In genomic region chr5:91332267-91333044, GRCh38 we compare ENCODE assay signal across 1 cellular context.
TF ChIP-seq lines count a peak whose summit lies in the region.

No MANE protein-coding gene starts in this region.

TF ChIP-seq in K562, 482 proteins besides CTCF, POLR2A, EP300 and RAD21 (continued from another document and continues in another):
- TF ChIP-seq PKNOX1 (IDR thresholded peaks at IDR 0.05) (peak; percentile 93), TSC22D4 (tag; IDR thresholded peaks at IDR 0.05) (no peak), HCFC1 (IDR thresholded peaks at IDR 0.05; ENCODE audit: low read depth, low read length) (0 out of 2 replicates have a peak, but pooled peaks have one; percentile 12), MXI1 (IDR thresholded peaks at IDR 0.05; ENCODE audit: low read depth, low read length) (peak; percentile 32; the same call in 1 of the 2 replicates), ARNT (IDR thresholded peaks at IDR 0.05) (peak in 1 of 2 experiments; percentile 22; a peak in 1 of 4 replicates), TOE1 (IDR thresholded peaks at IDR 0.05; ENCODE audit: borderline replicate concordance) (0 out of 2 replicates have a peak, but pooled peaks have one; percentile 39), TOE1 (CRISPR knock-in tag; IDR thresholded peaks at IDR 0.05; ENCODE audit: borderline replicate concordance, low read depth) (no peak), NR4A1 (CRISPR knock-in tag; IDR thresholded peaks at IDR 0.05) (no peak), NR4A1 (tag; IDR thresholded peaks at IDR 0.05) (no peak), L3MBTL2 (IDR thresholded peaks at IDR 0.05) (peak; percentile 95), ZNF12 (CRISPR knock-in tag; IDR thresholded peaks at IDR 0.05) (no peak), TEAD4 (IDR thresholded peaks at IDR 0.05; ENCODE audit: low read length) (peak; percentile 51; the same call in 1 of the 2 replicates), TEAD4 (CRISPR knock-in tag; IDR thresholded peaks at IDR 0.05; ENCODE audit: borderline replicate concordance) (no peak), XRCC5 (IDR thresholded peaks at IDR 0.05; ENCODE audit: low read depth, low read length) (no peak), MAZ (CRISPR knock-in tag; conservative IDR thresholded peaks at IDR 0.05 in 1 of 2, IDR thresholded peaks at IDR 0.05 in 1 of 2) (0 out of 4 replicates have a peak, but pooled peaks of 1 of the 2 experiments have one; percentile 12), RCOR1 (IDR thresholded peaks at IDR 0.05; ENCODE audit: borderline replicate concordance in 1 of 2, low read depth in 2 of 2, low read length in 2 of 2) (peak; percentile 9 to 82; a peak in 1 of 4 replicates), HDAC8 (tag; IDR thresholded peaks at IDR 0.05) (no peak), MGA (IDR thresholded peaks at IDR 0.05) (peak; percentile 94), ZNF280B (CRISPR knock-in tag; IDR thresholded peaks at IDR 0.05) (no peak), SIX5 (IDR thresholded peaks at IDR 0.05; ENCODE audit: borderline replicate concordance in 1 of 2, insufficient read depth in 1 of 2, low read depth in 1 of 2, low read length in 2 of 2) (no peak), NR2C1 (IDR thresholded peaks at IDR 0.05) (no peak), NR2C1 (tag; IDR thresholded peaks at IDR 0.05) (0 out of 2 replicates have a peak, but pooled peaks have one; percentile 32), C11orf30 (IDR thresholded peaks at IDR 0.05; ENCODE audit: low read depth) (peak; percentile 67; the same call in 1 of the 2 replicates), HOMEZ (CRISPR knock-in tag; IDR thresholded peaks at IDR 0.05) (no peak), TAF9B (IDR thresholded peaks at IDR 0.05; ENCODE audit: partially characterized antibody) (no peak), GTF2B (IDR thresholded peaks at IDR 0.05; ENCODE audit: extremely low read depth, insufficient read length) (no peak), MEIS2 (IDR thresholded peaks at IDR 0.05; ENCODE audit: partially characterized antibody) (peak; percentile 74), RAD51 (IDR thresholded peaks at IDR 0.05; ENCODE audit: borderline replicate concordance, low read depth) (peak; percentile 91), RBM22 (IDR thresholded peaks at IDR 0.05; ENCODE audit: low read depth, low read length, poor library complexity, severe bottlenecking) (no peak), ETS2 (tag; IDR thresholded peaks at IDR 0.05; ENCODE audit: borderline replicate concordance, poor library complexity, severe bottlenecking) (no peak), ZNF589 (CRISPR knock-in tag; IDR thresholded peaks at IDR 0.05; ENCODE audit: low read depth) (0 out of 2 replicates have a peak, but pooled peaks have one; percentile 64), NR2C2 (CRISPR knock-in tag; IDR thresholded peaks at IDR 0.05) (no peak), NR2C2 (tag; IDR thresholded peaks at IDR 0.05) (peak; percentile 50; the same call in 1 of the 2 replicates)
- TF ChIP-seq, protein P1, sequence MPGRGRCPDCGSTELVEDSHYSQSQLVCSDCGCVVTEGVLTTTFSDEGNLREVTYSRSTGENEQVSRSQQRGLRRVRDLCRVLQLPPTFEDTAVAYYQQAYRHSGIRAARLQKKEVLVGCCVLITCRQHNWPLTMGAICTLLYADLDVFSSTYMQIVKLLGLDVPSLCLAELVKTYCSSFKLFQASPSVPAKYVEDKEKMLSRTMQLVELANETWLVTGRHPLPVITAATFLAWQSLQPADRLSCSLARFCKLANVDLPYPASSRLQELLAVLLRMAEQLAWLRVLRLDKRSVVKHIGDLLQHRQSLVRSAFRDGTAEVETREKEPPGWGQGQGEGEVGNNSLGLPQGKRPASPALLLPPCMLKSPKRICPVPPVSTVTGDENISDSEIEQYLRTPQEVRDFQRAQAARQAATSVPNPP (IDR thresholded peaks at IDR 0.05; ENCODE audit: borderline replicate concordance, insufficient read depth, insufficient read length): no peak
- TF ChIP-seq, protein P2, sequence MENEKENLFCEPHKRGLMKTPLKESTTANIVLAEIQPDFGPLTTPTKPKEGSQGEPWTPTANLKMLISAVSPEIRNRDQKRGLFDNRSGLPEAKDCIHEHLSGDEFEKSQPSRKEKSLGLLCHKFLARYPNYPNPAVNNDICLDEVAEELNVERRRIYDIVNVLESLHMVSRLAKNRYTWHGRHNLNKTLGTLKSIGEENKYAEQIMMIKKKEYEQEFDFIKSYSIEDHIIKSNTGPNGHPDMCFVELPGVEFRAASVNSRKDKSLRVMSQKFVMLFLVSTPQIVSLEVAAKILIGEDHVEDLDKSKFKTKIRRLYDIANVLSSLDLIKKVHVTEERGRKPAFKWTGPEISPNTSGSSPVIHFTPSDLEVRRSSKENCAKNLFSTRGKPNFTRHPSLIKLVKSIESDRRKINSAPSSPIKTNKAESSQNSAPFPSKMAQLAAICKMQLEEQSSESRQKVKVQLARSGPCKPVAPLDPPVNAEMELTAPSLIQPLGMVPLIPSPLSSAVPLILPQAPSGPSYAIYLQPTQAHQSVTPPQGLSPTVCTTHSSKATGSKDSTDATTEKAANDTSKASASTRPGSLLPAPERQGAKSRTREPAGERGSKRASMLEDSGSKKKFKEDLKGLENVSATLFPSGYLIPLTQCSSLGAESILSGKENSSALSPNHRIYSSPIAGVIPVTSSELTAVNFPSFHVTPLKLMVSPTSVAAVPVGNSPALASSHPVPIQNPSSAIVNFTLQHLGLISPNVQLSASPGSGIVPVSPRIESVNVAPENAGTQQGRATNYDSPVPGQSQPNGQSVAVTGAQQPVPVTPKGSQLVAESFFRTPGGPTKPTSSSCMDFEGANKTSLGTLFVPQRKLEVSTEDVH (IDR thresholded peaks at IDR 0.05; ENCODE audit: low read depth, partially characterized antibody): no peak
- TF ChIP-seq, protein P3, sequence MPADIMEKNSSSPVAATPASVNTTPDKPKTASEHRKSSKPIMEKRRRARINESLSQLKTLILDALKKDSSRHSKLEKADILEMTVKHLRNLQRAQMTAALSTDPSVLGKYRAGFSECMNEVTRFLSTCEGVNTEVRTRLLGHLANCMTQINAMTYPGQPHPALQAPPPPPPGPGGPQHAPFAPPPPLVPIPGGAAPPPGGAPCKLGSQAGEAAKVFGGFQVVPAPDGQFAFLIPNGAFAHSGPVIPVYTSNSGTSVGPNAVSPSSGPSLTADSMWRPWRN (IDR thresholded peaks at IDR 0.05; ENCODE audit: low read depth): no peak
